In genomic region chr12:12716151-12716844, GRCh38 we compare ENCODE assay signal across 8 cellular contexts. TPM values are rescaled to one million over a fixed set of nuclear protein-coding genes. Genes with fewer than 3 reads are reported as not detected.
DNase-seq lines count a peak whose midpoint lies in the region; ATAC-seq and TF ChIP-seq lines count a peak whose summit lies in the region.

No MANE protein-coding gene starts in this region.

- no peaks in the 10 kb centered on the region for H3K9me3 ChIP-seq in CD4-positive, CD25-positive, alpha-beta regulatory T cell (ENCODE audit: control insufficient read depth in 2 of 2, low read length in 2 of 2)
- H3K9me3 ChIP-seq in parathyroid adenoma (ENCODE audit: control insufficient read depth, low read length) = no peaks in the 10 kb centered on the region

- peaks cover 24% of the 10 kb centered on the region for H3K79me2 ChIP-seq in parathyroid adenoma

- peaks cover 0 to 8% (median 0%) of the 10 kb centered on the region in 7 donors for H3K9me3 Mint-ChIP-seq in CD4-positive, CD25-positive, alpha-beta regulatory T cell
- no peaks in the 10 kb centered on the region for H3K9me3 Mint-ChIP-seq in activated CD8-positive, alpha-beta T cell treated with anti-CD3 and anti-CD28 coated beads for 36 hours

- peak overlapping the region; percentile 93 for H3K4me2 ChIP-seq in parathyroid adenoma (ENCODE audit: low read length)

- peaks cover 31% of the 10 kb centered on the region for H3K36me3 ChIP-seq in CD4-positive, CD25-positive, alpha-beta regulatory T cell (ENCODE audit: control insufficient read depth, insufficient read depth, low read length)
- H3K36me3 ChIP-seq in parathyroid adenoma (ENCODE audit: control insufficient read depth, insufficient read depth, low read length) = no peaks in the 10 kb centered on the region

- intact Hi-C loops in activated CD8-positive, alpha-beta T cell treated with anti-CD3 and anti-CD28 coated beads for 36 hours (cut with micrococcal nuclease) = loop anchor here (2.0 kb wide), 1 partner anchor 19 kb away; the partner anchor contains the start of gene GPR19

- TF ChIP-seq CTCF in activated CD8-positive, alpha-beta T cell treated with anti-CD3 and anti-CD28 coated beads for 36 hours (IDR thresholded peaks at IDR 0.05) = no peak
- TF ChIP-seq CTCF in parathyroid adenoma (IDR thresholded peaks at IDR 0.05) = no peak

- peak overlapping the region; percentile 91 to 99 (median 96) for H3K4me3 Mint-ChIP-seq in CD4-positive, CD25-positive, alpha-beta regulatory T cell
- H3K4me3 Mint-ChIP-seq in activated CD8-positive, alpha-beta T cell treated with anti-CD3 and anti-CD28 coated beads for 36 hours = peak overlapping the region; percentile 77

- peak overlapping the region; percentile 98 for H3K27ac ChIP-seq in CD4-positive, CD25-positive, alpha-beta regulatory T cell (ENCODE audit: insufficient read depth, low read length, poor library complexity, severe bottlenecking)
- peak overlapping the region; percentile 97 for H3K27ac ChIP-seq in parathyroid adenoma

- ATAC-seq in CD4-positive, CD25-positive, alpha-beta regulatory T cell (ENCODE audit: low read depth in 2 of 2) = peak in 1 of 2 donors; percentile 0
- ATAC-seq in activated CD8-positive, alpha-beta T cell treated with anti-CD3 and anti-CD28 coated beads for 36 hours = peak; percentile 5
- ATAC-seq in HG02840 (IDR thresholded peaks at IDR 0.05; ENCODE audit: low FRiP score, unreplicated experiment) = no peak

- H2AFZ ChIP-seq in parathyroid adenoma = peak overlapping the region; percentile 90

- peak overlapping the region; percentile 98 to 99 (median 99) for H3K27ac Mint-ChIP-seq in CD4-positive, CD25-positive, alpha-beta regulatory T cell
- H3K27ac Mint-ChIP-seq in activated CD8-positive, alpha-beta T cell treated with anti-CD3 and anti-CD28 coated beads for 36 hours = peak overlapping the region; percentile 95

- H3K9ac ChIP-seq in parathyroid adenoma = peak overlapping the region; percentile 92

- peak in 2 of 3 donors; percentile 51 to 52 for DNase-seq in CD4-positive, CD25-positive, alpha-beta regulatory T cell
- peak; percentile 72 for DNase-seq in HT-29 (ENCODE audit: low spot score)
- no peak for DNase-seq in activated CD8-positive, alpha-beta T cell treated with anti-CD3 and anti-CD28 coated beads for 36 hours
- DNase-seq in foreskin melanocyte = peak; percentile 41
- DNase-seq in ecto neural progenitor cell (ENCODE audit: low spot score) = no peak
- DNase-seq in SW 1271 (lab: John Stamatoyannopoulos, UW) = no peak

- CTCF ChIA-PET in activated CD8-positive, alpha-beta T cell treated with anti-CD3 and anti-CD28 coated beads for 36 hours (lab: Charles Lee) = interaction anchor here (0.5 to 4.4 kb wide), 12 partner anchors 10 to 988 kb away, joined by 3 to 35 read pairs (median 3); no protein-coding TSS in a partner anchor

- peaks cover 13 to 48% (median 38%) of the 10 kb centered on the region in 4 donors for H3K4me1 Mint-ChIP-seq in CD4-positive, CD25-positive, alpha-beta regulatory T cell
- peaks cover 48% of the 10 kb centered on the region for H3K4me1 Mint-ChIP-seq in activated CD8-positive, alpha-beta T cell treated with anti-CD3 and anti-CD28 coated beads for 36 hours (ENCODE audit: low read depth)

- H3K4me1 ChIP-seq in CD4-positive, CD25-positive, alpha-beta regulatory T cell (ENCODE audit: control insufficient read depth, insufficient read depth, low read length, poor library complexity, severe bottlenecking) = peaks cover 62% of the 10 kb centered on the region
- peaks cover 29% of the 10 kb centered on the region for H3K4me1 ChIP-seq in parathyroid adenoma

- peak overlapping the region; percentile 95 for H3K4me3 ChIP-seq in CD4-positive, CD25-positive, alpha-beta regulatory T cell (ENCODE audit: low read depth, low read length)
- peak overlapping the region; percentile 99 for H3K4me3 ChIP-seq in parathyroid adenoma (ENCODE audit: low read depth, low read length)

- no peaks in the 10 kb centered on the region for H3K27me3 Mint-ChIP-seq in CD4-positive, CD25-positive, alpha-beta regulatory T cell
- no peaks in the 10 kb centered on the region for H3K27me3 Mint-ChIP-seq in activated CD8-positive, alpha-beta T cell treated with anti-CD3 and anti-CD28 coated beads for 36 hours

- no peaks in the 10 kb centered on the region for H3K27me3 ChIP-seq in CD4-positive, CD25-positive, alpha-beta regulatory T cell (ENCODE audit: control insufficient read depth, insufficient read depth, low read length)
- no peaks in the 10 kb centered on the region for H3K27me3 ChIP-seq in parathyroid adenoma (ENCODE audit: control insufficient read depth, insufficient read depth, low read length)

- peaks cover 45% of the 10 kb centered on the region for H3K36me3 Mint-ChIP-seq in CD4-positive, CD25-positive, alpha-beta regulatory T cell
- H3K36me3 Mint-ChIP-seq in activated CD8-positive, alpha-beta T cell treated with anti-CD3 and anti-CD28 coated beads for 36 hours (ENCODE audit: low read depth) = peaks cover 38% of the 10 kb centered on the region

- POLR2A ChIA-PET in activated CD8-positive, alpha-beta T cell treated with anti-CD3 and anti-CD28 coated beads for 36 hours (lab: Charles Lee) = interaction anchor here (0.8 to 9.8 kb wide), 9 partner anchors 9 to 359 kb away, joined by 3 to 151 read pairs (median 9); partner anchors contain the start of genes BORCS5, DUSP16 and GPR19

RNA-seq across cellular contexts. Expression of gene CDKN1B, which starts 0.9 kb away (rescaled TPM):
- total RNA-seq in CD4-positive, CD25-positive, alpha-beta regulatory T cell = 391 TPM
- polyA plus RNA-seq in CD4-positive, CD25-positive, alpha-beta regulatory T cell = 10 to 100 TPM; 13.4 to 41.7 (median 21.1) TPM
- 52.9 and 67.7 TPM in 2 replicates for total RNA-seq in HT-29 (2014; rRNA removed; shearing (Covaris generic))
- total RNA-seq in activated CD8-positive, alpha-beta T cell treated with anti-CD3 and anti-CD28 coated beads for 36 hours = 10 to 100 TPM; 39.9 to 40.8 TPM

RNA-seq across cellular contexts. Expression of gene GPR19, which starts 20.3 kb away (rescaled TPM):
- total RNA-seq in CD4-positive, CD25-positive, alpha-beta regulatory T cell = 5.8 TPM
- 1 to 10 TPM; 3.5 to 6.1 (median 4.0) TPM for polyA plus RNA-seq in CD4-positive, CD25-positive, alpha-beta regulatory T cell
- 0.25 and 1.0 TPM in 2 replicates for total RNA-seq in HT-29 (2014; rRNA removed; shearing (Covaris generic))
- total RNA-seq in activated CD8-positive, alpha-beta T cell treated with anti-CD3 and anti-CD28 coated beads for 36 hours = 10 to 100 TPM; 17.3 to 17.6 TPM

Comparison
In these comparisons a context has a peak if more than half of its experiments do, and no peak if none do; other contexts are left out.
1. DNase-seq: peak in CD4-positive, CD25-positive, alpha-beta regulatory T cell (2 of 3), HT-29 (single experiment) and foreskin melanocyte (single experiment); none in activated CD8-positive, alpha-beta T cell treated with anti-CD3 and anti-CD28 coated beads for 36 hours (single experiment), ecto neural progenitor cell (single experiment) and SW 1271 (0 of 2).